In the genomic region with DNA sequence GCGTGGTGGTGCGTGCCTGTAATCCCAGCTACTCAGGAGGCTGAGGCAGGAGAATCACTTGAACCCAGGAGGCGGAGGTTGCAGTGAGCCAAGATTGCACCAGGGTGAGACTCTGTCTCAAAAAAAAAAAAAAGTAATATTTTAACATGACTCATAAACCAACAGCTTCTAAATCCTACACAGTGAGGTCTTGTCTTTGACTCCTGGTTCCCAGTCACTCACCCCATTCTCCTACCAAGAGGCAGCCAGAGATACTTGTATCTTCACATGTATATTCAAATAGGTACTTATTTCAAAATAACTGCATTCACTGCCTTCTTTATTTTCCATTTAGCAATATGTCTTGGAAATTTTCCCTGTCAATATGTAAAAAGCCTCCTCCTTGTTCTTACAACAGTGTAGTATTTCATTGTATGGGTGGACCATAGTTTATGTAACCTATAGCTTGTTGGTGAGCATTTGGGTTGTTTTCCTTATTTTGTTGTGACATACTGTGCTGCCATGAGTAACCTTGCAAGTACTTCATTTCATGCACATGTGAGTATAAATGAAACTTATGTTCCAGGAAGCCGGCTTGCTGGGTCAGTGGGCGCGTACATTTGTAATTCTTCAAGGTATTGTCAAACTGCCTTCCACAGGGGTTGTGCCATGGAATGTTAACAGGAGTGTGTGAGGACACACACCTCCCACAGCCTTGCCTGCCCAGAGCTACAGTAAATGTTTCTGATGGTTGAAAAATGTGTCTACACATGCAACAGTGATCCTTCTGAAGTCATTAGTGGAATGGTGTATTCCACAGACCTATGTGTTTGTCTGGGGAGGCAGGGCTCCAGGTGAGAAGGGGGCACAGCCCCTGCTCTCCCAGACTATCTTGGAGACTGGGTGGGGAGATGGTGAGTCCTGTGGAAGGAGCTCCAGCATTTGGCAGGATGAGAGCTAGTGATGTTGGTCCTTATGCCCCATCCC, we compare ENCODE assay signal across 16 cellular contexts. TPM values are rescaled to one million over a fixed set of nuclear protein-coding genes. Genes with fewer than 3 reads are reported as not detected.
A peak's percentile ranks its signal among the peaks of the same experiment; 100 is the strongest.
DNase-seq lines count a peak whose midpoint lies in the region; ATAC-seq and TF ChIP-seq lines count a peak whose summit lies in the region.
"Had no signal": no experiment of that assay in that cellular context is flagged by ENCODE, and none has a peak within 500 bp of the region (broad histone marks: within the 10 kb centered on the region; RNA-seq: fewer than 3 reads in every experiment).

No MANE protein-coding gene starts in this region.

- CTCF ChIA-PET in CD8-positive, alpha-beta T cell (lab: Charles Lee): interaction anchor here (1.0 kb wide), 1 partner anchor 108 kb away, joined by 3 read pairs; no protein-coding TSS in a partner anchor

- POLR2A ChIA-PET in CD8-positive, alpha-beta T cell (lab: Charles Lee): no interaction called here

- peak; percentile 24 for DNase-seq in stimulated activated CD4-positive, alpha-beta T cell treated with anti-CD3 and anti-CD28 coated beads, Interleukin-4, amount 100 ng/mL, for 24 hours
- DNase-seq in stimulated activated CD4-positive, alpha-beta T cell treated with anti-CD3 and anti-CD28 coated beads, Interleukin-4, amount 100 ng/mL, for 1 hour: no peak
- DNase-seq in activated CD4-positive, alpha-beta T cell treated with anti-CD3 and anti-CD28 coated beads, Interleukin-2, amount 50 U/mL, for 48 hours: peak; percentile 46 to 54
- DNase-seq in choroid plexus epithelial cell (ENCODE audit: low read depth) (peak; percentile 47), mucosa of descending colon (no peak)
- DNase-seq in stimulated activated naive CD8-positive, alpha-beta T cell treated with anti-CD3 and anti-CD28 coated beads, Interleukin-15, amount 100 ng/mL, for 72 hours: peak in 1 of 2 donors; percentile 44
- DNase-seq in CD8-positive, alpha-beta T cell: no peak
- DNase-seq: BE2C, GOT3, NCI-H1694 treated with DMSO at 0.1 percent for 48 hours, NCI-H446 treated with DMSO at 0.1 percent for 48 hours, retina, SHP77, thyroid gland had no signal

- peak overlapping the region; percentile 3 to 70 for H3K4me3 Mint-ChIP-seq in stimulated activated naive CD8-positive, alpha-beta T cell treated with anti-CD3 and anti-CD28 coated beads, Interleukin-15, amount 100 ng/mL, for 72 hours
- H3K4me3 Mint-ChIP-seq in CD8-positive, alpha-beta T cell: no peak overlapping the region
- H3K4me3 Mint-ChIP-seq: neural crest cell had no signal

- H3K27ac Mint-ChIP-seq in stimulated activated naive CD8-positive, alpha-beta T cell treated with anti-CD3 and anti-CD28 coated beads, Interleukin-15, amount 100 ng/mL, for 72 hours: peak overlapping the region in 1 of 2 donors; percentile 76
- H3K27ac Mint-ChIP-seq in CD8-positive, alpha-beta T cell: no peak overlapping the region

- TF ChIP-seq CTCF in choroid plexus epithelial cell (conservative IDR thresholded peaks at IDR 0.05; ENCODE audit: low read depth, low read length) (no peak), mucosa of descending colon (IDR thresholded peaks at IDR 0.05) (no peak)
- TF ChIP-seq CTCF in CD8-positive, alpha-beta T cell (IDR thresholded peaks at IDR 0.05): no peak

- H3K27ac ChIP-seq in CD8-positive, alpha-beta T cell (ENCODE audit: low read depth, low read length): no peak overlapping the region
- H3K27ac ChIP-seq: thyroid gland had no signal

- ATAC-seq in stimulated activated naive CD8-positive, alpha-beta T cell treated with anti-CD3 and anti-CD28 coated beads, Interleukin-15, amount 100 ng/mL, for 72 hours: peak; percentile 63
- no peak for ATAC-seq in CD8-positive, alpha-beta T cell
- ATAC-seq in GM21515 (IDR thresholded peaks at IDR 0.05; ENCODE audit: unreplicated experiment): no peak
- ATAC-seq in mucosa of descending colon: no peak

- H3K36me3 ChIP-seq in CD8-positive, alpha-beta T cell (ENCODE audit: insufficient read depth, low read length): no peaks in the 10 kb centered on the region
- no peaks in the 10 kb centered on the region for H3K36me3 ChIP-seq in mucosa of descending colon (ENCODE audit: low read depth)
- H3K36me3 ChIP-seq: BE2C, thyroid gland had no signal

- no peaks in the 10 kb centered on the region for H3K4me1 ChIP-seq in CD8-positive, alpha-beta T cell (ENCODE audit: insufficient read depth, low read length)
- no peaks in the 10 kb centered on the region for H3K4me1 ChIP-seq in mucosa of descending colon (ENCODE audit: low read depth)
- H3K4me1 ChIP-seq: BE2C, thyroid gland had no signal

- intact Hi-C loops in CD8-positive, alpha-beta T cell (cut with DNase I, micrococcal nuclease): no loop called here
- intact Hi-C loops in mucosa of descending colon (cut with DNase I, micrococcal nuclease): no loop called here

- peaks cover 64% of the 10 kb centered on the region for H3K4me1 Mint-ChIP-seq in stimulated activated naive CD8-positive, alpha-beta T cell treated with anti-CD3 and anti-CD28 coated beads, Interleukin-15, amount 100 ng/mL, for 72 hours
- peaks cover 5% of the 10 kb centered on the region for H3K4me1 Mint-ChIP-seq in CD8-positive, alpha-beta T cell (ENCODE audit: low read depth)
- H3K4me1 Mint-ChIP-seq: neural crest cell had no signal

- no peaks in the 10 kb centered on the region for H3K9me3 ChIP-seq in CD8-positive, alpha-beta T cell (ENCODE audit: low read length)
- H3K9me3 ChIP-seq in mucosa of descending colon: no peaks in the 10 kb centered on the region
- H3K9me3 ChIP-seq: BE2C, thyroid gland had no signal

- H3K9me3 Mint-ChIP-seq in stimulated activated naive CD8-positive, alpha-beta T cell treated with anti-CD3 and anti-CD28 coated beads, Interleukin-15, amount 100 ng/mL, for 72 hours: no peaks in the 10 kb centered on the region
- H3K9me3 Mint-ChIP-seq in CD8-positive, alpha-beta T cell: no peaks in the 10 kb centered on the region
- H3K9me3 Mint-ChIP-seq: neural crest cell had no signal

- peaks cover 8% of the 10 kb centered on the region for H3K27me3 Mint-ChIP-seq in stimulated activated naive CD8-positive, alpha-beta T cell treated with anti-CD3 and anti-CD28 coated beads, Interleukin-15, amount 100 ng/mL, for 72 hours
- peaks cover 12% of the 10 kb centered on the region for H3K27me3 Mint-ChIP-seq in CD8-positive, alpha-beta T cell (ENCODE audit: low read depth)

- H3K27me3 ChIP-seq in CD8-positive, alpha-beta T cell (ENCODE audit: insufficient read depth, low read length): no peaks in the 10 kb centered on the region
- H3K27me3 ChIP-seq: BE2C, thyroid gland had no signal

- H3K4me3 ChIP-seq in choroid plexus epithelial cell (ENCODE audit: low read depth, low read length): no peak overlapping the region
- H3K4me3 ChIP-seq in CD8-positive, alpha-beta T cell (ENCODE audit: low read depth, low read length): no peak overlapping the region
- H3K4me3 ChIP-seq in mucosa of descending colon: no peak overlapping the region
- H3K4me3 ChIP-seq: thyroid gland had no signal

- H3K36me3 Mint-ChIP-seq in CD8-positive, alpha-beta T cell: no peaks in the 10 kb centered on the region

RNA-seq across cellular contexts. Expression of a gene that starts 47.9 kb away (rescaled TPM):
- total RNA-seq in CD8-positive, alpha-beta T cell: 1 to 10 TPM; 1.1 to 1.3 TPM
- total RNA-seq in mucosa of descending colon: 1 to 10 TPM; 2.9 to 5.3 (median 3.4) TPM

Comparison
In these comparisons a context has a peak if more than half of its experiments do, and no peak if none do; other contexts are left out.
1. DNase-seq: peak in stimulated activated CD4-positive, alpha-beta T cell treated with anti-CD3 and anti-CD28 coated beads, Interleukin-4, amount 100 ng/mL, for 24 hours (single experiment), activated CD4-positive, alpha-beta T cell treated with anti-CD3 and anti-CD28 coated beads, Interleukin-2, amount 50 U/mL, for 48 hours (2 of 2) and choroid plexus epithelial cell (single experiment); none in stimulated activated CD4-positive, alpha-beta T cell treated with anti-CD3 and anti-CD28 coated beads, Interleukin-4, amount 100 ng/mL, for 1 hour (single experiment), CD8-positive, alpha-beta T cell (0 of 7) and mucosa of descending colon (0 of 3).